20 cellular contexts compared by ENCODE assay signal in the genomic region with DNA sequence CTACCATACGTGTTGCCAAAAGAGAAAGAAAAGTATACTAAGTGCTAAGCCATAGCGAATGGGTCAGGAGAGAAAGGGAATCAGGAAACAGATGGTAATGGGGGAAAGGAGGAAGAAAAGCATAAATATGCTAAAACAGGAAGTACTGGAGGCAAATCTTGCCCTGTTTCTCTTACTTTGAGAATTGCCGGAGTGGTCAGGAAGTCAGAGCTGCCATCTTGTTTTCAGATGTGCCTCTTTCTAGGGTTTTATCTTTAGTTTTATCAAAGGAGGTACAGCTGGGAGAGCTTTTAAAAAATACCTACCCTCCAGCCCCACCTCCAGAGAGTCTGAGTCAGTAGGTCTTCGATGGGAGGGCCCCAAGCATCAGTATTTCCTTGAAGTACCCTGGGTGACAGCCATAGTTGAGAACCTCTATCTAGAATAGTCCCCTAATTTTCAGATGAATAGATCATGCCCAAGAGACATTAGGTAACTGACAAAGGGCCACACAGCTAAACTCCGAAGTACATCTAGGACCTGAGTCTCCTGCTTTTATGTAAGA.
DNase-seq lines count a peak whose midpoint lies in the region; ATAC-seq and TF ChIP-seq lines count a peak whose summit lies in the region.
"Had no signal": no experiment of that assay in that cellular context is flagged by ENCODE, and none has a peak within 500 bp of the region (broad histone marks: within the 10 kb centered on the region; RNA-seq: fewer than 3 reads in every experiment).

No MANE protein-coding gene starts in this region.

- ATAC-seq in HG03378 (IDR thresholded peaks at IDR 0.05; ENCODE audit: unreplicated experiment), result no peak
- ATAC-seq: gastrocnemius medialis; GM23338; lower lobe of right lung; stimulated activated memory B cell treated with anti-CD40 and anti-IgM and Interleukin-4, amounts not matched to agents 10 μg/mL and 1 μg/mL and 100 μg/mL, for 72 hours had no signal

- no peak overlapping the region for H3K4me3 ChIP-seq in Karpas-422 (ENCODE audit: low read length)
- H3K4me3 ChIP-seq: gastrocnemius medialis, GM23338, lower lobe of right lung had no signal

- H3K27me3 Mint-ChIP-seq in activated naive CD4-positive, alpha-beta T cell treated with anti-CD3 and anti-CD28 coated beads, Interleukin-2, amount 50 U/mL, for 24 hours, result peaks cover 2% of the 10 kb centered on the region
- H3K27me3 Mint-ChIP-seq in osteocyte (ENCODE audit: unreplicated experiment), result peaks cover 16% of the 10 kb centered on the region

- H3K9me3 Mint-ChIP-seq in activated naive CD4-positive, alpha-beta T cell treated with anti-CD3 and anti-CD28 coated beads, Interleukin-2, amount 50 U/mL, for 24 hours, result peaks cover 5% of the 10 kb centered on the region
- H3K9me3 Mint-ChIP-seq in osteocyte (ENCODE audit: unreplicated experiment), result peaks cover 5% of the 10 kb centered on the region
- H3K9me3 Mint-ChIP-seq: GM23338; nephron; stimulated activated memory B cell treated with anti-CD40 and anti-IgM and Interleukin-4, amounts not matched to agents 10 μg/mL and 1 μg/mL and 100 μg/mL, for 72 hours had no signal

- H3K9me3 ChIP-seq in Karpas-422 (ENCODE audit: low read length), result no peaks in the 10 kb centered on the region
- H3K9me3 ChIP-seq: gastrocnemius medialis, lower lobe of right lung had no signal

- H3K9ac ChIP-seq in Karpas-422 (ENCODE audit: low read length), result no peak overlapping the region

- no peak for TF ChIP-seq CTCF in osteocyte (IDR thresholded peaks at IDR 0.05)

- peaks cover 14% of the 10 kb centered on the region for H3K4me1 Mint-ChIP-seq in activated naive CD4-positive, alpha-beta T cell treated with anti-CD3 and anti-CD28 coated beads, Interleukin-2, amount 50 U/mL, for 24 hours
- H3K4me1 Mint-ChIP-seq in osteocyte (ENCODE audit: unreplicated experiment), result no peaks in the 10 kb centered on the region
- H3K4me1 Mint-ChIP-seq: GM23338 had no signal

- H3K4me1 ChIP-seq in Karpas-422 (ENCODE audit: low read length), result no peaks in the 10 kb centered on the region
- H3K4me1 ChIP-seq: gastrocnemius medialis, lower lobe of right lung had no signal

- peaks cover 2% of the 10 kb centered on the region for H3K36me3 Mint-ChIP-seq in activated naive CD4-positive, alpha-beta T cell treated with anti-CD3 and anti-CD28 coated beads, Interleukin-2, amount 50 U/mL, for 24 hours
- H3K36me3 Mint-ChIP-seq in osteocyte (ENCODE audit: unreplicated experiment), result no peaks in the 10 kb centered on the region
- H3K36me3 Mint-ChIP-seq: CD14-positive monocyte; stimulated activated memory B cell treated with anti-CD40 and anti-IgM and Interleukin-4, amounts not matched to agents 10 μg/mL and 1 μg/mL and 100 μg/mL, for 72 hours had no signal

- H3K27ac Mint-ChIP-seq in activated naive CD4-positive, alpha-beta T cell treated with anti-CD3 and anti-CD28 coated beads, Interleukin-2, amount 50 U/mL, for 24 hours, result peak overlapping the region; percentile 60
- H3K27ac Mint-ChIP-seq in osteocyte (ENCODE audit: unreplicated experiment), result no peak overlapping the region
- H3K27ac Mint-ChIP-seq: GM23338; nephron; stimulated activated memory B cell treated with anti-CD40 and anti-IgM and Interleukin-4, amounts not matched to agents 10 μg/mL and 1 μg/mL and 100 μg/mL, for 72 hours; T-helper 1 cell treated with Interleukin-12 subunit alpha and Interleukin-12 subunit beta and Interleukin-4 antibody, amounts not matched to agents 30 μg/mL and 1 μg/mL, for 36 hours had no signal

- no peaks in the 10 kb centered on the region for H3K36me3 ChIP-seq in Karpas-422 (ENCODE audit: insufficient read depth, low read length)
- H3K36me3 ChIP-seq: gastrocnemius medialis, lower lobe of right lung had no signal

- H3K79me2 ChIP-seq in Karpas-422 (ENCODE audit: low read length), result no peaks in the 10 kb centered on the region

- H3K9me2 ChIP-seq in Karpas-422 (replicated peaks; ENCODE audit: insufficient read depth, low read length), result no peaks in the 10 kb centered on the region

- peak; percentile 1 for DNase-seq in stimulated activated naive CD4-positive, alpha-beta T cell treated with Interleukin-2 at 50 U/mL for 16 hours (lab: John Stamatoyannopoulos, UW)
- DNase-seq in stimulated activated naive CD4-positive, alpha-beta T cell (lab: John Stamatoyannopoulos, UW), result no peak
- DNase-seq in NOMO-1 treated with dmso at 0.1 percent for 144 hours (lab: John Stamatoyannopoulos, UW; ENCODE audit: unreplicated experiment), result peak; percentile 23
- DNase-seq in osteocyte (ENCODE audit: extremely low spot score, unreplicated experiment), result no peak
- no peak for DNase-seq in Karpas-422
- DNase-seq: anterior cingulate cortex, DMS79 treated with DMSO at 0.1 percent for 48 hours, gastrocnemius medialis, lower lobe of right lung, NCI-H2029 treated with DMSO at 0.1 percent for 48 hours, NCI-H526, retina had no signal

- H3K4me2 ChIP-seq in Karpas-422 (ENCODE audit: low read depth, low read length, poor library complexity, severe bottlenecking), result no peak overlapping the region
- H3K4me2 ChIP-seq: GM23338 had no signal

- H3K27me3 ChIP-seq in Karpas-422 (ENCODE audit: low read length), result no peaks in the 10 kb centered on the region
- H3K27me3 ChIP-seq: gastrocnemius medialis had no signal

- peak overlapping the region; percentile 31 for H3K4me3 Mint-ChIP-seq in activated naive CD4-positive, alpha-beta T cell treated with anti-CD3 and anti-CD28 coated beads, Interleukin-2, amount 50 U/mL, for 24 hours
- no peak overlapping the region for H3K4me3 Mint-ChIP-seq in osteocyte (ENCODE audit: unreplicated experiment)
- H3K4me3 Mint-ChIP-seq: GM23338; nephron; stimulated activated memory B cell treated with anti-CD40 and anti-IgM and Interleukin-4, amounts not matched to agents 10 μg/mL and 1 μg/mL and 100 μg/mL, for 72 hours; T-helper 1 cell treated with Interleukin-12 subunit alpha and Interleukin-12 subunit beta and Interleukin-4 antibody, amounts not matched to agents 30 μg/mL and 1 μg/mL, for 36 hours had no signal

- H3K27ac ChIP-seq in Karpas-422 (ENCODE audit: low read length), result no peak overlapping the region
- H3K27ac ChIP-seq: gastrocnemius medialis, lower lobe of right lung, RWPE1 had no signal

- no peaks in the 10 kb centered on the region for H4K20me1 ChIP-seq in Karpas-422 (ENCODE audit: insufficient read depth, low read depth, low read length)

- no peak overlapping the region for H2AFZ ChIP-seq in Karpas-422 (ENCODE audit: low read length)
- H2AFZ ChIP-seq: GM23338 had no signal

Comparison
In these comparisons a context has a peak if more than half of its experiments do, and no peak if none do; other contexts are left out.
1. DNase-seq: peak in stimulated activated naive CD4-positive, alpha-beta T cell treated with Interleukin-2 at 50 U/mL for 16 hours (single experiment) and NOMO-1 treated with dmso at 0.1 percent for 144 hours (single experiment); none in stimulated activated naive CD4-positive, alpha-beta T cell (0 of 6), osteocyte (single experiment) and Karpas-422 (single experiment).